2 cellular contexts compared by ENCODE assay signal in the genomic region with DNA sequence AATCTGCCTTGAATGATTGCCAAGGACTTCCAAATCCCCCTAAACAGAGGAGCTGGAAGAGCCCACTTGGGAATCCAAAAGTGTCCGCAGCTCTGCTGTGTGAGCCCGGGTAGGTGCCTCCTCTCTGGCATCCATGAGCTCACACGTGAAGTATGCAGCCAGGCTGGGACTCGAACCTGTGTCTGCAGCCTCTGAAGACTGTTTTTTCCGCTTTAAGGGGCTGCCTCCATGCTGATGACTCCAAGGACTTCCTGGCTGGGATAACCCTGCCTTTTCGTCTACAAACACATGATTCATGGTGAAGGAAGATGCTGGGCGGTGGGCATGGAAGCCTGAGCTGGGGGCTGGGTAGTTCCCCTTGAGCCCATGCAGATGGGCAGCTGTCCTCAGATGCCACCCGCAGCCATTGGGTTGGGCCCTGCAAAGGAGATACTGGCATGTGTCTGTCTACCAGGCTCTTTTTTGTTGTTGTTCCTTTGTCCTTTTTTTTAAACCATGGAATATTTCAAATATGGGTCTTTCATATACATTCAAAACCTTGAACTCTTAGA.
TF ChIP-seq lines count a peak whose summit lies in the region.

No MANE protein-coding gene starts in this region.

TF ChIP-seq in GM23338, 12 proteins besides CTCF, POLR2A, EP300 and RAD21 (continues in another document):
- TF ChIP-seq, protein P1, sequence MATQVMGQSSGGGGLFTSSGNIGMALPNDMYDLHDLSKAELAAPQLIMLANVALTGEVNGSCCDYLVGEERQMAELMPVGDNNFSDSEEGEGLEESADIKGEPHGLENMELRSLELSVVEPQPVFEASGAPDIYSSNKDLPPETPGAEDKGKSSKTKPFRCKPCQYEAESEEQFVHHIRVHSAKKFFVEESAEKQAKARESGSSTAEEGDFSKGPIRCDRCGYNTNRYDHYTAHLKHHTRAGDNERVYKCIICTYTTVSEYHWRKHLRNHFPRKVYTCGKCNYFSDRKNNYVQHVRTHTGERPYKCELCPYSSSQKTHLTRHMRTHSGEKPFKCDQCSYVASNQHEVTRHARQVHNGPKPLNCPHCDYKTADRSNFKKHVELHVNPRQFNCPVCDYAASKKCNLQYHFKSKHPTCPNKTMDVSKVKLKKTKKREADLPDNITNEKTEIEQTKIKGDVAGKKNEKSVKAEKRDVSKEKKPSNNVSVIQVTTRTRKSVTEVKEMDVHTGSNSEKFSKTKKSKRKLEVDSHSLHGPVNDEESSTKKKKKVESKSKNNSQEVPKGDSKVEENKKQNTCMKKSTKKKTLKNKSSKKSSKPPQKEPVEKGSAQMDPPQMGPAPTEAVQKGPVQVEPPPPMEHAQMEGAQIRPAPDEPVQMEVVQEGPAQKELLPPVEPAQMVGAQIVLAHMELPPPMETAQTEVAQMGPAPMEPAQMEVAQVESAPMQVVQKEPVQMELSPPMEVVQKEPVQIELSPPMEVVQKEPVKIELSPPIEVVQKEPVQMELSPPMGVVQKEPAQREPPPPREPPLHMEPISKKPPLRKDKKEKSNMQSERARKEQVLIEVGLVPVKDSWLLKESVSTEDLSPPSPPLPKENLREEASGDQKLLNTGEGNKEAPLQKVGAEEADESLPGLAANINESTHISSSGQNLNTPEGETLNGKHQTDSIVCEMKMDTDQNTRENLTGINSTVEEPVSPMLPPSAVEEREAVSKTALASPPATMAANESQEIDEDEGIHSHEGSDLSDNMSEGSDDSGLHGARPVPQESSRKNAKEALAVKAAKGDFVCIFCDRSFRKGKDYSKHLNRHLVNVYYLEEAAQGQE (IDR thresholded peaks at IDR 0.05; ENCODE audit: unreplicated experiment), result no peak
- no peak for TF ChIP-seq ZNF331 (CRISPR knock-in tag; IDR thresholded peaks at IDR 0.05; ENCODE audit: low read depth)
- TF ChIP-seq ZNF114 (CRISPR knock-in tag; IDR thresholded peaks at IDR 0.05), result no peak
- TF ChIP-seq, protein P2, sequence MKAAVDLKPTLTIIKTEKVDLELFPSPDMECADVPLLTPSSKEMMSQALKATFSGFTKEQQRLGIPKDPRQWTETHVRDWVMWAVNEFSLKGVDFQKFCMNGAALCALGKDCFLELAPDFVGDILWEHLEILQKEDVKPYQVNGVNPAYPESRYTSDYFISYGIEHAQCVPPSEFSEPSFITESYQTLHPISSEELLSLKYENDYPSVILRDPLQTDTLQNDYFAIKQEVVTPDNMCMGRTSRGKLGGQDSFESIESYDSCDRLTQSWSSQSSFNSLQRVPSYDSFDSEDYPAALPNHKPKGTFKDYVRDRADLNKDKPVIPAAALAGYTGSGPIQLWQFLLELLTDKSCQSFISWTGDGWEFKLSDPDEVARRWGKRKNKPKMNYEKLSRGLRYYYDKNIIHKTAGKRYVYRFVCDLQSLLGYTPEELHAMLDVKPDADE (IDR thresholded peaks at IDR 0.05), result no peak
- no peak for TF ChIP-seq EZH2phosphoT487 (IDR thresholded peaks at IDR 0.05; ENCODE audit: unreplicated experiment)
- TF ChIP-seq, protein P3, sequence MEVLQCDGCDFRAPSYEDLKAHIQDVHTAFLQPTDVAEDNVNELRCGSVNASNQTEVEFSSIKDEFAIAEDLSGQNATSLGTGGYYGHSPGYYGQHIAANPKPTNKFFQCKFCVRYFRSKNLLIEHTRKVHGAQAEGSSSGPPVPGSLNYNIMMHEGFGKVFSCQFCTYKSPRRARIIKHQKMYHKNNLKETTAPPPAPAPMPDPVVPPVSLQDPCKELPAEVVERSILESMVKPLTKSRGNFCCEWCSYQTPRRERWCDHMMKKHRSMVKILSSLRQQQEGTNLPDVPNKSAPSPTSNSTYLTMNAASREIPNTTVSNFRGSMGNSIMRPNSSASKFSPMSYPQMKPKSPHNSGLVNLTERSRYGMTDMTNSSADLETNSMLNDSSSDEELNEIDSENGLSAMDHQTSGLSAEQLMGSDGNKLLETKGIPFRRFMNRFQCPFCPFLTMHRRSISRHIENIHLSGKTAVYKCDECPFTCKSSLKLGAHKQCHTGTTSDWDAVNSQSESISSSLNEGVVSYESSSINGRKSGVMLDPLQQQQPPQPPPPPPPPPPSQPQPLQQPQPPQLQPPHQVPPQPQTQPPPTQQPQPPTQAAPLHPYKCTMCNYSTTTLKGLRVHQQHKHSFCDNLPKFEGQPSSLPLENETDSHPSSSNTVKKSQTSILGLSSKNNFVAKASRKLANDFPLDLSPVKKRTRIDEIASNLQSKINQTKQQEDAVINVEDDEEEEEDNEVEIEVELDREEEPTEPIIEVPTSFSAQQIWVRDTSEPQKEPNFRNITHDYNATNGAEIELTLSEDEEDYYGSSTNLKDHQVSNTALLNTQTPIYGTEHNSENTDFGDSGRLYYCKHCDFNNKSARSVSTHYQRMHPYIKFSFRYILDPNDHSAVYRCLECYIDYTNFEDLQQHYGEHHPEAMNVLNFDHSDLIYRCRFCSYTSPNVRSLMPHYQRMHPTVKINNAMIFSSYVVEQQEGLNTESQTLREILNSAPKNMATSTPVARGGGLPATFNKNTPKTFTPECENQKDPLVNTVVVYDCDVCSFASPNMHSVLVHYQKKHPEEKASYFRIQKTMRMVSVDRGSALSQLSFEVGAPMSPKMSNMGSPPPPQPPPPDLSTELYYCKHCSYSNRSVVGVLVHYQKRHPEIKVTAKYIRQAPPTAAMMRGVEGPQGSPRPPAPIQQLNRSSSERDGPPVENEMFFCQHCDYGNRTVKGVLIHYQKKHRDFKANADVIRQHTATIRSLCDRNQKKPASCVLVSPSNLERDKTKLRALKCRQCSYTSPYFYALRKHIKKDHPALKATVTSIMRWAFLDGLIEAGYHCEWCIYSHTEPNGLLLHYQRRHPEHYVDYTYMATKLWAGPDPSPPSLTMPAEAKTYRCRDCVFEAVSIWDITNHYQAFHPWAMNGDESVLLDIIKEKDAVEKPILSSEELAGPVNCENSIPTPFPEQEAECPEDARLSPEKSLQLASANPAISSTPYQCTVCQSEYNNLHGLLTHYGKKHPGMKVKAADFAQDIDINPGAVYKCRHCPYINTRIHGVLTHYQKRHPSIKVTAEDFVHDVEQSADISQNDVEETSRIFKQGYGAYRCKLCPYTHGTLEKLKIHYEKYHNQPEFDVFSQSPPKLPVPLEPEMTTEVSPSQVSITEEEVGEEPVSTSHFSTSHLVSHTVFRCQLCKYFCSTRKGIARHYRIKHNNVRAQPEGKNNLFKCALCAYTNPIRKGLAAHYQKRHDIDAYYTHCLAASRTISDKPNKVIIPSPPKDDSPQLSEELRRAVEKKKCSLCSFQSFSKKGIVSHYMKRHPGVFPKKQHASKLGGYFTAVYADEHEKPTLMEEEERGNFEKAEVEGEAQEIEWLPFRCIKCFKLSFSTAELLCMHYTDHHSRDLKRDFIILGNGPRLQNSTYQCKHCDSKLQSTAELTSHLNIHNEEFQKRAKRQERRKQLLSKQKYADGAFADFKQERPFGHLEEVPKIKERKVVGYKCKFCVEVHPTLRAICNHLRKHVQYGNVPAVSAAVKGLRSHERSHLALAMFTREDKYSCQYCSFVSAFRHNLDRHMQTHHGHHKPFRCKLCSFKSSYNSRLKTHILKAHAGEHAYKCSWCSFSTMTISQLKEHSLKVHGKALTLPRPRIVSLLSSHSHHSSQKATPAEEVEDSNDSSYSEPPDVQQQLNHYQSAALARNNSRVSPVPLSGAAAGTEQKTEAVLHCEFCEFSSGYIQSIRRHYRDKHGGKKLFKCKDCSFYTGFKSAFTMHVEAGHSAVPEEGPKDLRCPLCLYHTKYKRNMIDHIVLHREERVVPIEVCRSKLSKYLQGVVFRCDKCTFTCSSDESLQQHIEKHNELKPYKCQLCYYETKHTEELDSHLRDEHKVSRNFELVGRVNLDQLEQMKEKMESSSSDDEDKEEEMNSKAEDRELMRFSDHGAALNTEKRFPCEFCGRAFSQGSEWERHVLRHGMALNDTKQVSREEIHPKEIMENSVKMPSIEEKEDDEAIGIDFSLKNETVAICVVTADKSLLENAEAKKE (CRISPR knock-in tag; IDR thresholded peaks at IDR 0.05), result no peak
- no peak for TF ChIP-seq CREB1 (CRISPR knock-in tag; IDR thresholded peaks at IDR 0.05; ENCODE audit: low read depth)
- no peak for TF ChIP-seq STAT1 (IDR thresholded peaks at IDR 0.05; ENCODE audit: unreplicated experiment)
- no peak for TF ChIP-seq EZH2 (IDR thresholded peaks at IDR 0.05; ENCODE audit: low read depth, unreplicated experiment)

TF ChIP-seq in K562, 482 proteins besides CTCF, POLR2A, EP300 and RAD21:
- no peak for TF ChIP-seq BHLHE40 (IDR thresholded peaks at IDR 0.05; ENCODE audit: low read length)
- TF ChIP-seq U2AF2 (optimal IDR thresholded peaks at IDR 0.05; ENCODE audit: low read depth, low read length), result no peak
- TF ChIP-seq ZFX (CRISPR knock-in tag; IDR thresholded peaks at IDR 0.05), result no peak
- TF ChIP-seq POLR2G (IDR thresholded peaks at IDR 0.05; ENCODE audit: low read depth, low read length), result no peak
- TF ChIP-seq SRSF1 (IDR thresholded peaks at IDR 0.05; ENCODE audit: low read depth, low read length), result no peak
- TF ChIP-seq, protein P4, sequence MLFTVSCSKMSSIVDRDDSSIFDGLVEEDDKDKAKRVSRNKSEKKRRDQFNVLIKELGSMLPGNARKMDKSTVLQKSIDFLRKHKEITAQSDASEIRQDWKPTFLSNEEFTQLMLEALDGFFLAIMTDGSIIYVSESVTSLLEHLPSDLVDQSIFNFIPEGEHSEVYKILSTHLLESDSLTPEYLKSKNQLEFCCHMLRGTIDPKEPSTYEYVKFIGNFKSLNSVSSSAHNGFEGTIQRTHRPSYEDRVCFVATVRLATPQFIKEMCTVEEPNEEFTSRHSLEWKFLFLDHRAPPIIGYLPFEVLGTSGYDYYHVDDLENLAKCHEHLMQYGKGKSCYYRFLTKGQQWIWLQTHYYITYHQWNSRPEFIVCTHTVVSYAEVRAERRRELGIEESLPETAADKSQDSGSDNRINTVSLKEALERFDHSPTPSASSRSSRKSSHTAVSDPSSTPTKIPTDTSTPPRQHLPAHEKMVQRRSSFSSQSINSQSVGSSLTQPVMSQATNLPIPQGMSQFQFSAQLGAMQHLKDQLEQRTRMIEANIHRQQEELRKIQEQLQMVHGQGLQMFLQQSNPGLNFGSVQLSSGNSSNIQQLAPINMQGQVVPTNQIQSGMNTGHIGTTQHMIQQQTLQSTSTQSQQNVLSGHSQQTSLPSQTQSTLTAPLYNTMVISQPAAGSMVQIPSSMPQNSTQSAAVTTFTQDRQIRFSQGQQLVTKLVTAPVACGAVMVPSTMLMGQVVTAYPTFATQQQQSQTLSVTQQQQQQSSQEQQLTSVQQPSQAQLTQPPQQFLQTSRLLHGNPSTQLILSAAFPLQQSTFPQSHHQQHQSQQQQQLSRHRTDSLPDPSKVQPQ (CRISPR knock-in tag; IDR thresholded peaks at IDR 0.05; ENCODE audit: borderline replicate concordance), result no peak
- TF ChIP-seq, protein P5, sequence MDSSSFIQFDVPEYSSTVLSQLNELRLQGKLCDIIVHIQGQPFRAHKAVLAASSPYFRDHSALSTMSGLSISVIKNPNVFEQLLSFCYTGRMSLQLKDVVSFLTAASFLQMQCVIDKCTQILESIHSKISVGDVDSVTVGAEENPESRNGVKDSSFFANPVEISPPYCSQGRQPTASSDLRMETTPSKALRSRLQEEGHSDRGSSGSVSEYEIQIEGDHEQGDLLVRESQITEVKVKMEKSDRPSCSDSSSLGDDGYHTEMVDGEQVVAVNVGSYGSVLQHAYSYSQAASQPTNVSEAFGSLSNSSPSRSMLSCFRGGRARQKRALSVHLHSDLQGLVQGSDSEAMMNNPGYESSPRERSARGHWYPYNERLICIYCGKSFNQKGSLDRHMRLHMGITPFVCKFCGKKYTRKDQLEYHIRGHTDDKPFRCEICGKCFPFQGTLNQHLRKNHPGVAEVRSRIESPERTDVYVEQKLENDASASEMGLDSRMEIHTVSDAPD (CRISPR knock-in tag; IDR thresholded peaks at IDR 0.05), result no peak
- no peak for TF ChIP-seq SMAD4 (CRISPR knock-in tag; conservative IDR thresholded peaks at IDR 0.05)
TF ChIP-seq in K562: peak in this region for 0.
